Comparison of ENCODE assay signal across 15 cellular contexts in genomic region chr22:32617271-32617670, GRCh38.
DNase-seq lines count a peak whose midpoint lies in the region; ATAC-seq, FAIRE-seq and TF ChIP-seq lines count a peak whose summit lies in the region.
"Had no signal": no experiment of that assay in that cellular context is flagged by ENCODE, and none has a peak within 500 bp of the region (broad histone marks: within the 10 kb centered on the region; RNA-seq: fewer than 3 reads in every experiment).

No MANE protein-coding gene starts in this region.

- H3K4me1 ChIP-seq in right atrium auricular region: peaks cover 0 to 46% of the 10 kb centered on the region in 2 donors
- H3K4me1 ChIP-seq in stomach: peaks cover 0 to 42% (median 34%) of the 10 kb centered on the region in 4 donors

- WGBS in stomach, 5 donors: 67 to 81% (median 69%) methylated on average over 8 of the region's 8 CpGs

- no peak overlapping the region for H3K27ac Mint-ChIP-seq in natural killer cell
- H3K27ac Mint-ChIP-seq: activated CD8-positive, alpha-beta T cell treated with anti-CD3 and anti-CD28 coated beads, Interleukin-2, amount 10 ng/mL, durations not matched to agents 7 days and 5 days; activated T-helper 2 cell treated with anti-CD3 and anti-CD28 coated beads, Interferon-gamma antibody, Interleukin-2, Interleukin-4, amounts not matched to agents 10 μg/mL and 5 μg/mL and 100 μg/mL, durations not matched to agents 14 hours and 24 hours and 36 hours had no signal

- H3K4me3 ChIP-seq in right atrium auricular region: no peak overlapping the region
- no peak overlapping the region for H3K4me3 ChIP-seq in stomach

- H3K9me3 ChIP-seq in right atrium auricular region (peaks cover 0 to 15% of the 10 kb centered on the region in 2 donors), stomach (peaks cover 0 to 3% (median 0%) of the 10 kb centered on the region in 4 donors)

- DNase-seq in AG20443 (ENCODE audit: low spot score) (peak; percentile 76), RPMI7951 (ENCODE audit: low read depth) (peak; percentile 60), right atrium auricular region (ENCODE audit: low spot score) (no peak), stomach (no peak), D341Med (ENCODE audit: low spot score) (no peak), natural killer cell (no peak), D721Med (ENCODE audit: insufficient read length, low spot score) (no peak)
- DNase-seq: activated CD8-positive, alpha-beta T cell treated with anti-CD3 and anti-CD28 coated beads, Interleukin-2, amount 10 ng/mL, durations not matched to agents 7 days and 5 days; anterior cingulate cortex; islet precursor cell; NCI-H345; stimulated activated CD4-positive, alpha-beta T cell treated with anti-CD3 and anti-CD28 coated beads, Interleukin-4, amount 100 ng/mL, for 24 hours had no signal

- no peaks in the 10 kb centered on the region for H3K36me3 Mint-ChIP-seq in natural killer cell

- H3K27me3 Mint-ChIP-seq in natural killer cell (ENCODE audit: low read depth in 2 of 2): peaks cover 0 to 4% of the 10 kb centered on the region in 2 donors

- TF ChIP-seq CTCF in right atrium auricular region (IDR thresholded peaks at IDR 0.05): no peak
- TF ChIP-seq CTCF in stomach (IDR thresholded peaks at IDR 0.05): no peak
- TF ChIP-seq CTCF in natural killer cell (IDR thresholded peaks at IDR 0.05): no peak
- no peak for TF ChIP-seq CTCF in D721Med (IDR thresholded peaks at IDR 0.05; ENCODE audit: insufficient read depth, missing control alignments)

- no peaks in the 10 kb centered on the region for H3K9me3 Mint-ChIP-seq in natural killer cell

- H3K27ac ChIP-seq in right atrium auricular region (peak overlapping the region; percentile 85 to 87), stomach (peak overlapping the region in 4 of 5 donors; percentile 80 to 86 (median 84))

- H3K36me3 ChIP-seq in right atrium auricular region (no peaks in the 10 kb centered on the region), stomach (no peaks in the 10 kb centered on the region)

- no peak for TF ChIP-seq EP300 in stomach (IDR thresholded peaks at IDR 0.05)

- no peak for TF ChIP-seq POLR2A in stomach (IDR thresholded peaks at IDR 0.05)

- FAIRE-seq in D721Med (lab: Jason Lieb, UNC): no peak
- FAIRE-seq: frontal cortex had no signal

- ATAC-seq in GM19455 (IDR thresholded peaks at IDR 0.05; ENCODE audit: unreplicated experiment) (no peak), natural killer cell (no peak)
- ATAC-seq: activated CD8-positive, alpha-beta T cell treated with anti-CD3 and anti-CD28 coated beads, Interleukin-2, amount 10 ng/mL, durations not matched to agents 7 days and 5 days had no signal

- no peaks in the 10 kb centered on the region for H3K27me3 ChIP-seq in right atrium auricular region
- H3K27me3 ChIP-seq in stomach: no peaks in the 10 kb centered on the region

- intact Hi-C loops in stomach (cut with DNase I; ENCODE audit: low total_unique reads) (no loop called here), natural killer cell (cut with micrococcal nuclease) (no loop called here)

- no peak overlapping the region for H3K4me3 Mint-ChIP-seq in natural killer cell
- H3K4me3 Mint-ChIP-seq: activated CD8-positive, alpha-beta T cell treated with anti-CD3 and anti-CD28 coated beads, Interleukin-2, amount 10 ng/mL, durations not matched to agents 7 days and 5 days had no signal

- H3K4me1 Mint-ChIP-seq in natural killer cell: no peaks in the 10 kb centered on the region

Comparison
In these comparisons a context has a peak if more than half of its experiments do, and no peak if none do; other contexts are left out.
1. DNase-seq: peak in AG20443 (single experiment) and RPMI7951 (single experiment); none in right atrium auricular region (single experiment), stomach (single experiment), D341Med (single experiment), natural killer cell (single experiment) and D721Med (single experiment).